ENCODE assay signal across 15 cellular contexts in genomic region chr1:184110253-184111204, GRCh38. TPM values are rescaled to one million over a fixed set of nuclear protein-coding genes. Genes with fewer than 3 reads are reported as not detected.
DNase-seq lines count a peak whose midpoint lies in the region; ATAC-seq and TF ChIP-seq lines count a peak whose summit lies in the region.
"Had no signal": no experiment of that assay in that cellular context is flagged by ENCODE, and none has a peak within 500 bp of the region (broad histone marks: within the 10 kb centered on the region; RNA-seq: fewer than 3 reads in every experiment).

No MANE protein-coding gene starts in this region.

- peaks cover 17% of the 10 kb centered on the region for H3K36me3 Mint-ChIP-seq in chondrocyte (ENCODE audit: low read depth)
- H3K36me3 Mint-ChIP-seq in osteocyte (ENCODE audit: unreplicated experiment), result peaks cover 13% of the 10 kb centered on the region

- in situ Hi-C loops in KBM-7 (cut with MboI; ENCODE audit: low pct_unique_long_range_greater_than_20kb, low sequenced_read_pairs), result no loop called here

- H3K27me3 Mint-ChIP-seq in chondrocyte (ENCODE audit: low read depth), result no peaks in the 10 kb centered on the region
- no peaks in the 10 kb centered on the region for H3K27me3 Mint-ChIP-seq in osteocyte (ENCODE audit: unreplicated experiment)
- H3K27me3 Mint-ChIP-seq: activated B cell treated with CpG ODN at 0.5 μM for 24 hours, naive B cell had no signal

- peak; percentile 48 for TF ChIP-seq CTCF in chondrocyte (IDR thresholded peaks at IDR 0.05)
- TF ChIP-seq CTCF in osteocyte (IDR thresholded peaks at IDR 0.05), result peak; percentile 27
- TF ChIP-seq CTCF in omental fat pad (IDR thresholded peaks at IDR 0.05), result no peak

- peaks cover 20% of the 10 kb centered on the region for H3K9me3 Mint-ChIP-seq in chondrocyte (ENCODE audit: low read depth)
- peaks cover 14% of the 10 kb centered on the region for H3K9me3 Mint-ChIP-seq in osteocyte (ENCODE audit: unreplicated experiment)

- no peak overlapping the region for H3K27ac Mint-ChIP-seq in chondrocyte (ENCODE audit: unreplicated experiment)
- H3K27ac Mint-ChIP-seq in osteocyte (ENCODE audit: unreplicated experiment), result no peak overlapping the region
- H3K27ac Mint-ChIP-seq: activated B cell treated with CpG ODN at 0.5 μM for 24 hours; activated T-helper 2 cell treated with anti-CD3 and anti-CD28 coated beads, Interferon-gamma antibody, Interleukin-2, Interleukin-4, amounts not matched to agents 10 μg/mL and 5 μg/mL and 100 μg/mL, durations not matched to agents 14 hours and 24 hours and 36 hours had no signal

- ATAC-seq in activated CD4-positive, CD25-positive, alpha-beta regulatory T cell treated with anti-CD3 and anti-CD28 coated beads, Interleukin-2, amount 50 U/mL, for 24 hours, result peak; percentile 25 to 33
- no peak for ATAC-seq in omental fat pad (ENCODE audit: low FRiP score)
- no peak for ATAC-seq in GM21515 (IDR thresholded peaks at IDR 0.05; ENCODE audit: unreplicated experiment)

- H3K4me1 Mint-ChIP-seq in chondrocyte (ENCODE audit: low read depth) (peaks cover 7% of the 10 kb centered on the region), osteocyte (ENCODE audit: unreplicated experiment) (no peaks in the 10 kb centered on the region)

- DNase-seq in activated CD4-positive, CD25-positive, alpha-beta regulatory T cell (lab: John Stamatoyannopoulos, UW), result no peak
- DNase-seq in KBM-7 (peak; percentile 5), chondrocyte (ENCODE audit: low spot score) (no peak), osteocyte (ENCODE audit: extremely low spot score, unreplicated experiment) (no peak), omental fat pad (ENCODE audit: low spot score) (no peak), GOT3 (lab: John Stamatoyannopoulos, UW) (no peak)
- DNase-seq: activated B cell treated with CpG ODN at 0.5 μM for 24 hours, kidney, naive B cell, NCI-H1105 treated with DMSO at 0.1 percent for 48 hours, NCI-H82, upper lobe of left lung had no signal

- H3K4me3 Mint-ChIP-seq in chondrocyte (ENCODE audit: unreplicated experiment), result no peak overlapping the region
- no peak overlapping the region for H3K4me3 Mint-ChIP-seq in osteocyte (ENCODE audit: unreplicated experiment)
- H3K4me3 Mint-ChIP-seq: activated B cell treated with CpG ODN at 0.5 μM for 24 hours, naive B cell had no signal

RNA-seq across cellular contexts. Expression of gene TSEN15, which starts 59.0 kb away (rescaled TPM):
- 38.8 to 41.5 TPM (median 40.6 TPM) in 3 replicates for total RNA-seq in chondrocyte
- total RNA-seq in osteocyte, result 36.8 and 37.8 TPM in 2 replicates
- total RNA-seq in omental fat pad, result 10 to 100 TPM; 16.2 to 29.0 (median 23.8) TPM

Comparison
In these comparisons a context has a peak if more than half of its experiments do, and no peak if none do; other contexts are left out.
1. ATAC-seq: peak in activated CD4-positive, CD25-positive, alpha-beta regulatory T cell treated with anti-CD3 and anti-CD28 coated beads, Interleukin-2, amount 50 U/mL, for 24 hours (2 of 2); none in omental fat pad (single experiment) and GM21515 (single experiment).
2. CTCF ChIP-seq: peak in chondrocyte (single experiment) and osteocyte (single experiment); none in omental fat pad (0 of 3).